Comparison of ENCODE assay signal across 22 cellular contexts in the genomic region with DNA sequence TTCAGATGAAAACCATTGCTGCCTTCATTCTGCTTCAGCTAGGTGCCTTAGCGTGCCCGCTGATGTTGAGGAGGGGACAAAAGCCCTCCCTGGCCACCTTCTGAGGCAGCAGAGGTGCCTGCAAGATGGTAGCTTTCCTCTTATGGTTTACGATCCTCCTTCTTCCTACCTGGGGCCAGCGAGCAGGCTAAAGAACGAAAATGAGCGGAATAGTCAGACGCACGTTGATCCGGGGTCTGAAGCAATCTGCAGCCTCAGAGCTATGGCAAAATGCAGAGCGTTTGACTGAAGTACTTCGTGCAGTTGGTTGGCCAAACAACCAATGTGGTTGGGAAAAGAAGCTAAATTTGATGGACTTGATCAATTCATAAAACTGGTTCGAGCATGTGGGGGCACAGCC.
A peak's percentile ranks its signal among the peaks of the same experiment; 100 is the strongest.
DNase-seq lines count a peak whose midpoint lies in the region; ATAC-seq and TF ChIP-seq lines count a peak whose summit lies in the region.
"Had no signal": no experiment of that assay in that cellular context is flagged by ENCODE, and none has a peak within 500 bp of the region (broad histone marks: within the 10 kb centered on the region; RNA-seq: fewer than 3 reads in every experiment).

No MANE protein-coding gene starts in this region.

- TF ChIP-seq CTCF in HEK293 (tag by site-specific recombination; IDR thresholded peaks at IDR 0.05) = no peak

- ATAC-seq in left colon = no peak
- ATAC-seq: A549 had no signal

- H3K9me3 ChIP-seq in HEK293 (ENCODE audit: control insufficient read depth, insufficient read depth, low read depth, low read length) = no peaks in the 10 kb centered on the region
- H3K9me3 ChIP-seq: A549; BLaER1 treated with 17β-estradiol and CSF1 and Interleukin-3, amounts not matched to agents 10 nM and 100 nM had no signal

- DNase-seq in ELF-1 (ENCODE audit: low read depth, low spot score) = peak; percentile 3
- DNase-seq in islet precursor cell = peak; percentile 28
- DNase-seq in left colon = no peak
- DNase-seq in NCI-H2081 treated with DMSO at 0.1 percent for 48 hours (lab: John Stamatoyannopoulos, UW) = no peak
- no peak for DNase-seq in activated naive CD4-positive, alpha-beta T cell treated with Interleukin-2 at 50 U/mL for 16 hours
- DNase-seq: AML-193; CD4-positive, alpha-beta memory T cell; CD4-positive, CD25-positive, alpha-beta regulatory T cell; CD8-positive, alpha-beta memory T cell; COR-L47; DMS 273 treated with DMSO at 0.1 percent for 48 hours; DMS153; DMS53; DMS79; DND-41; EL; GF-D8 had no signal

- H3K27ac ChIP-seq in HEK293 (ENCODE audit: extremely low read depth, low read depth, low read length) = no peak overlapping the region
- H3K27ac ChIP-seq: 22Rv1; A549; BLaER1 treated with 17β-estradiol and CSF1 and Interleukin-3, amounts not matched to agents 10 nM and 100 nM; C4-2B had no signal

- CTCF ChIA-PET in HEK293 (lab: Yijun Ruan, JAX) = no interaction called here

- no peaks in the 10 kb centered on the region for H3K4me1 ChIP-seq in HEK293 (ENCODE audit: control insufficient read depth, insufficient read depth, low read length)
- H3K4me1 ChIP-seq: A549 had no signal

- no peak overlapping the region for H3K4me3 ChIP-seq in HEK293 (ENCODE audit: low read depth, low read length)
- H3K4me3 ChIP-seq: A549; BLaER1 treated with 17β-estradiol and CSF1 and Interleukin-3, amounts not matched to agents 10 nM and 100 nM had no signal

- POLR2A ChIA-PET in HEK293 (lab: Yijun Ruan, JAX) = no interaction called here

- H3K36me3 ChIP-seq in HEK293 (ENCODE audit: control insufficient read depth in 2 of 2, insufficient read depth in 1 of 2, low read length in 2 of 2) = no peaks in the 10 kb centered on the region
- H3K36me3 ChIP-seq: BLaER1 treated with 17β-estradiol and CSF1 and Interleukin-3, amounts not matched to agents 10 nM and 100 nM had no signal

- intact Hi-C loops in left colon (cut with DNase I, micrococcal nuclease) = no loop called here

TF ChIP-seq in HEK293, 187 proteins besides CTCF, POLR2A, EP300 and RAD21:
- TF ChIP-seq ZNF610 (tag by site-specific recombination; IDR thresholded peaks at IDR 0.05; ENCODE audit: borderline replicate concordance) (no peak), ZNF140 (tag by site-specific recombination; IDR thresholded peaks at IDR 0.05) (peak; percentile 96)

Comparison
In these comparisons a context has a peak if more than half of its experiments do, and no peak if none do; other contexts are left out.
1. DNase-seq: peak in ELF-1 (single experiment) and islet precursor cell (single experiment); none in left colon (0 of 2), NCI-H2081 treated with DMSO at 0.1 percent for 48 hours (single experiment) and activated naive CD4-positive, alpha-beta T cell treated with Interleukin-2 at 50 U/mL for 16 hours (single experiment).